ENCODE assay signal across 27 cellular contexts in genomic region chr19:33221641-33222040, GRCh38. TPM values are rescaled to one million over a fixed set of nuclear protein-coding genes. Genes with fewer than 3 reads are reported as not detected.
"Had no signal": no experiment of that assay in that cellular context is flagged by ENCODE, and none has a peak within 500 bp of the region (broad histone marks: within the 10 kb centered on the region; RNA-seq: fewer than 3 reads in every experiment).

No MANE protein-coding gene starts in this region.

- DNase-seq: activated CD4-positive, alpha-beta memory T cell treated with anti-CD3 and anti-CD28 coated beads for 36 hours; activated CD4-positive, alpha-beta T cell treated with anti-CD3 and anti-CD28 coated beads for 48 hours; activated naive CD4-positive, alpha-beta T cell treated with Interleukin-2 at 50 U/mL for 16 hours; activated naive CD8-positive, alpha-beta T cell treated with anti-CD3 and anti-CD28 coated beads for 36 hours; activated T-cell treated with anti-CD3 and anti-CD28 coated beads, Interleukin-2, amount 50 U/mL, for 48 hours; amniotic stem cell; body of pancreas; dermis blood vessel endothelial cell; effector memory CD4-positive, alpha-beta T cell; glutamatergic neuron; hippocampal formation; left ventricle myocardium superior; psoas muscle; stimulated activated CD4-positive, alpha-beta T cell treated with anti-CD3 and anti-CD28 coated beads, Interleukin-1b, Interleukin-23, amount 100 ng/mL, for 48 hours; thyroid gland; upper lobe of right lung had no signal

- H3K4me3 Mint-ChIP-seq: activated CD4-positive, alpha-beta memory T cell treated with anti-CD3 and anti-CD28 coated beads for 36 hours; activated naive CD8-positive, alpha-beta T cell treated with anti-CD3 and anti-CD28 coated beads for 36 hours; nephron; stimulated activated naive CD8-positive, alpha-beta T cell treated with anti-CD3 and anti-CD28 coated beads, Interleukin-15, Interleukin-2, amounts not matched to agents 100 ng/mL and 50 ng/mL, for 24 hours had no signal

- FAIRE-seq: frontal cortex, pancreas had no signal

- H3K9me3 ChIP-seq: body of pancreas, pancreas, psoas muscle, right atrium auricular region, thyroid gland, upper lobe of right lung had no signal

- H3K9me3 Mint-ChIP-seq: activated CD4-positive, alpha-beta memory T cell treated with anti-CD3 and anti-CD28 coated beads for 36 hours; activated naive CD8-positive, alpha-beta T cell treated with anti-CD3 and anti-CD28 coated beads for 36 hours; stimulated activated naive CD8-positive, alpha-beta T cell treated with anti-CD3 and anti-CD28 coated beads, Interleukin-15, Interleukin-2, amounts not matched to agents 100 ng/mL and 50 ng/mL, for 24 hours had no signal

- H3K27ac ChIP-seq: body of pancreas, pancreas, psoas muscle, right atrium auricular region, skin epidermis, thyroid gland, upper lobe of right lung had no signal

- H3K4me3 ChIP-seq: body of pancreas, pancreas, psoas muscle, right atrium auricular region, skin epidermis, thyroid gland, upper lobe of right lung had no signal

- H3K36me3 ChIP-seq: pancreas, right atrium auricular region, thyroid gland, upper lobe of right lung had no signal

- H3K36me3 Mint-ChIP-seq: activated CD4-positive, alpha-beta memory T cell treated with anti-CD3 and anti-CD28 coated beads for 36 hours; activated naive CD8-positive, alpha-beta T cell treated with anti-CD3 and anti-CD28 coated beads for 36 hours had no signal

- H3K27ac Mint-ChIP-seq: activated CD4-positive, alpha-beta memory T cell treated with anti-CD3 and anti-CD28 coated beads for 36 hours; activated naive CD8-positive, alpha-beta T cell treated with anti-CD3 and anti-CD28 coated beads for 36 hours; nephron; stimulated activated naive CD8-positive, alpha-beta T cell treated with anti-CD3 and anti-CD28 coated beads, Interleukin-15, Interleukin-2, amounts not matched to agents 100 ng/mL and 50 ng/mL, for 24 hours had no signal

- H3K4me1 ChIP-seq: pancreas, psoas muscle, upper lobe of right lung had no signal

RNA-seq across cellular contexts. Expression of gene SLC7A10, which starts 4.0 kb away (rescaled TPM):
- total RNA-seq: activated CD4-positive, alpha-beta memory T cell treated with anti-CD3 and anti-CD28 coated beads for 36 hours; activated naive CD8-positive, alpha-beta T cell treated with anti-CD3 and anti-CD28 coated beads for 36 hours; cardiac septum; chondrocyte; left ventricle myocardium superior; mononuclear cell; myocyte; T-helper 2 cell treated with Interferon-gamma antibody and Interleukin-4, amounts not matched to agents 100 ng/mL and 5 ng/mL, for 36 hours had no signal
